8 cellular contexts compared by ENCODE assay signal in genomic region chr11:18243783-18244362, GRCh38. TPM values are rescaled to one million over a fixed set of nuclear protein-coding genes. Genes with fewer than 3 reads are reported as not detected.
A peak's percentile ranks its signal among the peaks of the same experiment; 100 is the strongest.
DNase-seq lines count a peak whose midpoint lies in the region; TF ChIP-seq lines count a peak whose summit lies in the region.

No MANE protein-coding gene starts in this region.

- TF ChIP-seq CTCF in astrocyte of the cerebellum (IDR thresholded peaks at IDR 0.05; ENCODE audit: low read depth, low read length, missing control alignments) = peak; percentile 72
- TF ChIP-seq CTCF in kidney epithelial cell (IDR thresholded peaks at IDR 0.05; ENCODE audit: insufficient read depth, low read length, poor library complexity, severe bottlenecking) = peak; percentile 81

- H3K4me3 ChIP-seq in astrocyte of the cerebellum (ENCODE audit: low read depth, low read length) = no peak overlapping the region
- no peak overlapping the region for H3K4me3 ChIP-seq in kidney epithelial cell (ENCODE audit: low read depth, low read length)

- H3K36me3 ChIP-seq in kidney epithelial cell (ENCODE audit: control insufficient read depth, insufficient read depth, low read length) = no peaks in the 10 kb centered on the region

- no peaks in the 10 kb centered on the region for H3K27me3 ChIP-seq in kidney epithelial cell (ENCODE audit: control insufficient read depth, insufficient read depth, low read length)

- in situ Hi-C loops in astrocyte of the cerebellum (cut with HindIII; ENCODE audit: low sequenced_read_pairs) = loop anchor here (10.0 kb wide), 1 partner anchor 259 kb away; no protein-coding TSS in a partner anchor

- peak; percentile 19 to 49 for DNase-seq in NCI-H2081 (lab: John Stamatoyannopoulos, UW)
- DNase-seq in NCI-H2081 treated with DMSO at 0.1 percent for 48 hours (lab: John Stamatoyannopoulos, UW) = no peak
- peak; percentile 69 for DNase-seq in MV-4-11 (lab: John Stamatoyannopoulos, UW)
- peak; percentile 57 for DNase-seq in SW480 (ENCODE audit: low spot score)
- peak; percentile 40 for DNase-seq in astrocyte of the cerebellum (ENCODE audit: low read depth)
- DNase-seq in kidney epithelial cell (ENCODE audit: low read depth) = peak; percentile 26
- peak; percentile 33 for DNase-seq in stimulated activated CD8-positive, alpha-beta memory T cell treated with anti-CD3 and anti-CD28 coated beads, Interleukin-12 subunit alpha, Interleukin-12 subunit beta, amount 100 ng/mL, for 1 hour (ENCODE audit: low read depth)
- no peak for DNase-seq in GM19238 (ENCODE audit: insufficient read length, low spot score)

RNA-seq across cellular contexts. Expression of gene SAA2, which starts 4.6 kb away (rescaled TPM):
- total RNA-seq in kidney epithelial cell = 2.2 and 8.0 TPM in 2 replicates

RNA-seq across cellular contexts. Expression of gene SAA4, which starts 7.3 kb away (rescaled TPM):
- 1.3 TPM in 1 of 2 replicates, not detected in the other for total RNA-seq in kidney epithelial cell

RNA-seq across cellular contexts. Expression of gene SAA1, which starts 22.2 kb away (rescaled TPM):
- total RNA-seq in kidney epithelial cell = 2.8 and 5.8 TPM in 2 replicates

Comparison
In these comparisons a context has a peak if more than half of its experiments do, and no peak if none do; other contexts are left out.
1. DNase-seq: peak in NCI-H2081 (2 of 2), MV-4-11 (single experiment), SW480 (single experiment), astrocyte of the cerebellum (single experiment), kidney epithelial cell (single experiment) and stimulated activated CD8-positive, alpha-beta memory T cell treated with anti-CD3 and anti-CD28 coated beads, Interleukin-12 subunit alpha, Interleukin-12 subunit beta, amount 100 ng/mL, for 1 hour (single experiment); none in NCI-H2081 treated with DMSO at 0.1 percent for 48 hours (single experiment) and GM19238 (single experiment).